ENCODE assay signal across 15 cellular contexts in the genomic region with DNA sequence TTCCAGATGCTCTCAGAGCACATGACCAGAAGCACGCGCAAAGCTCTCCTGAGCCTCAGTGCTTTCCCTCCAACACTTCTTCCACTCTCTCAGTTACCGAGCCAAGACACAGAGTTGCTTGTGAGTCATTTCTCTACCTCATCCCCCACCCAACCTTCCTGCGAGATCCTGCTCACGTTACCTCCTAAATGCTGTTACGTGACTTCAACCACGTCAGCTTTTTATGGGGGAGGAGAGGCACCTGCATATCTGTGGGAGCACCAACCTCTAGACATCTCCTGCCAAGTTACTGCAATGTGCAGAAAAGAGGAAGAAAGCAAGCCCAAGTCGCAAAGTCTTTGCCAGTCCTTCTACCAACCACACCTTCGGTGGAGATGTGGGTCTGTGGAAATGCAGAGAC. TPM values are rescaled to one million over a fixed set of nuclear protein-coding genes. Genes with fewer than 3 reads are reported as not detected.
"Had no signal": no experiment of that assay in that cellular context is flagged by ENCODE, and none has a peak within 500 bp of the region (broad histone marks: within the 10 kb centered on the region; RNA-seq: fewer than 3 reads in every experiment).

No MANE protein-coding gene starts in this region.

- H3K36me3 ChIP-seq: esophagus squamous epithelium, heart right ventricle had no signal

- H3K27me3 ChIP-seq: esophagus squamous epithelium had no signal

- H3K27ac ChIP-seq: esophagus squamous epithelium, heart right ventricle had no signal

- ATAC-seq: activated CD8-positive, alpha-beta memory T cell treated with anti-CD3 and anti-CD28 coated beads, Interleukin-2, amount 10 ng/mL, durations not matched to agents 7 days and 5 days; activated T-cell treated with anti-CD3 and anti-CD28 coated beads, Interleukin-2, amount 50 U/mL, for 4 hours; heart right ventricle; left ventricle myocardium superior had no signal

- H3K36me3 Mint-ChIP-seq: activated CD8-positive, alpha-beta memory T cell treated with anti-CD3 and anti-CD28 coated beads, Interleukin-2, amount 10 ng/mL, durations not matched to agents 7 days and 5 days had no signal

- H3K9me3 Mint-ChIP-seq: activated T-cell treated with anti-CD3 and anti-CD28 coated beads, Interleukin-2, amount 50 U/mL, for 4 hours; nephron had no signal

- H3K4me3 Mint-ChIP-seq: activated CD8-positive, alpha-beta memory T cell treated with anti-CD3 and anti-CD28 coated beads, Interleukin-2, amount 10 ng/mL, durations not matched to agents 7 days and 5 days; activated T-cell treated with anti-CD3 and anti-CD28 coated beads, Interleukin-2, amount 50 U/mL, for 4 hours; nephron had no signal

- H3K4me1 ChIP-seq: heart right ventricle had no signal

- DNase-seq: activated CD8-positive, alpha-beta memory T cell treated with anti-CD3 and anti-CD28 coated beads, Interleukin-2, amount 10 ng/mL, durations not matched to agents 7 days and 5 days; activated T-cell treated with anti-CD3 and anti-CD28 coated beads, Interleukin-2, amount 50 U/mL, for 4 hours; aorta; esophagus squamous epithelium; foreskin fibroblast; heart right ventricle; islet precursor cell; left ventricle myocardium superior; mesendoderm; occipital lobe; stimulated activated CD4-positive, alpha-beta T cell treated with anti-CD3 and anti-CD28 coated beads, Interleukin-12 subunit alpha, Interleukin-12 subunit beta, amount 100 ng/mL, for 4 hours; stimulated activated naive CD4-positive, alpha-beta T cell; substantia nigra; trophoblast cell had no signal

- H3K9me3 ChIP-seq: esophagus squamous epithelium, heart right ventricle had no signal

- H3K27ac Mint-ChIP-seq: activated CD8-positive, alpha-beta memory T cell treated with anti-CD3 and anti-CD28 coated beads, Interleukin-2, amount 10 ng/mL, durations not matched to agents 7 days and 5 days; nephron had no signal

- H3K4me3 ChIP-seq: esophagus squamous epithelium, heart right ventricle had no signal

RNA-seq across cellular contexts. Expression of a gene that starts 27.2 kb away (rescaled TPM):
- total RNA-seq: activated CD8-positive, alpha-beta memory T cell treated with anti-CD3 and anti-CD28 coated beads, Interleukin-2, amount 10 ng/mL, durations not matched to agents 7 days and 5 days had no signal
